In the genomic region with DNA sequence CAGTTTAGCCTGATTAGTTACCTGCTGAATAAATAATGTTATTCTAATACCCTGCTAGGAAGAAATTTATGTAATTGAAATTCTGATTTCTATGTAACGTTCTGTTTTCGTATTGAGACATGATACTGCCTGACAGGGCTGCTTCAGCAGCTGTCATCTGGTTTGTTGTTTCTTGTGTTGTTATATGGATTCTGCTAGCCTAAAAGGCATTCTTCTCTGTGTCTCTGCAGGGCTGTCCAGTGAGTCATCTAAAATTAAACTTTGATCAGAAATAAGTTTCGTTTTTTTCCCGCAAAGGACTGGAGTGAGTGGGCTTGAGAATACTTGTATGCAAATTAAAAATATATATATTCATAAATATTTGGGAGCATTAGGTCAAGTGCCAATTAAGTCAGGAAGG, we compare ENCODE assay signal across 11 cellular contexts.
DNase-seq lines count a peak whose midpoint lies in the region; ATAC-seq and TF ChIP-seq lines count a peak whose summit lies in the region.
"Had no signal": no experiment of that assay in that cellular context is flagged by ENCODE, and none has a peak within 500 bp of the region (broad histone marks: within the 10 kb centered on the region; RNA-seq: fewer than 3 reads in every experiment).

No MANE protein-coding gene starts in this region.

- TF ChIP-seq CTCF in fibroblast of lung (conservative IDR thresholded peaks at IDR 0.05 in 1 of 2, IDR thresholded peaks at IDR 0.05 in 1 of 2; ENCODE audit: low read depth in 1 of 2, low read length in 2 of 2): no peak
- no peak for TF ChIP-seq CTCF in gastrocnemius medialis (IDR thresholded peaks at IDR 0.05 in 4 of 5, conservative IDR thresholded peaks at IDR 0.05 in 1 of 5)

- intact Hi-C loops in gastrocnemius medialis (cut with DNase I; ENCODE audit: low total_unique reads): loop anchor here (5.0 kb wide), 2 partner anchors 92 to 103 kb away; a partner anchor contains a TSS

- H3K4me1 Mint-ChIP-seq in activated T-cell treated with anti-CD3 and anti-CD28 coated beads, Interleukin-2, amount 50 U/mL, for 24 hours (ENCODE audit: low read depth): peaks cover 88% of the 10 kb centered on the region

- TF ChIP-seq POLR2A in gastrocnemius medialis (IDR thresholded peaks at IDR 0.05): no peak

- H3K36me3 ChIP-seq in SJSA1 (no peaks in the 10 kb centered on the region), fibroblast of lung (ENCODE audit: control insufficient read depth, insufficient read depth, low read length) (no peaks in the 10 kb centered on the region), gastrocnemius medialis (no peaks in the 10 kb centered on the region)
- H3K36me3 ChIP-seq: tibial nerve had no signal

- peaks cover 90% of the 10 kb centered on the region for H3K79me2 ChIP-seq in fibroblast of lung (ENCODE audit: control insufficient read depth, insufficient read depth, low read length)

- H3K27ac ChIP-seq in SJSA1 (peak overlapping the region; percentile 39), fibroblast of lung (ENCODE audit: insufficient read depth, low read length) (no peak overlapping the region), gastrocnemius medialis (peak overlapping the region; percentile 78 to 86 (median 80))

- peak overlapping the region; percentile 17 for H3K4me2 ChIP-seq in fibroblast of lung (ENCODE audit: extremely low read depth, insufficient read depth, low read length)

- H4K20me1 ChIP-seq in fibroblast of lung (ENCODE audit: control insufficient read depth, extremely low read depth, insufficient read depth, low read length): no peaks in the 10 kb centered on the region

- H3K4me1 ChIP-seq in SJSA1 (replicated peaks) (peaks cover 55% of the 10 kb centered on the region), fibroblast of lung (ENCODE audit: control insufficient read depth, extremely low read depth, insufficient read depth, low read length) (peaks cover 14% of the 10 kb centered on the region), gastrocnemius medialis (peaks cover 97 to 99% of the 10 kb centered on the region in 2 donors)

- no peaks in the 10 kb centered on the region for H3K9me3 Mint-ChIP-seq in activated T-cell treated with anti-CD3 and anti-CD28 coated beads, Interleukin-2, amount 50 U/mL, for 24 hours

- H3K27ac Mint-ChIP-seq in activated T-cell treated with anti-CD3 and anti-CD28 coated beads, Interleukin-2, amount 50 U/mL, for 24 hours: peak overlapping the region; percentile 20

- no peak overlapping the region for H3K4me3 Mint-ChIP-seq in activated T-cell treated with anti-CD3 and anti-CD28 coated beads, Interleukin-2, amount 50 U/mL, for 24 hours

- in situ Hi-C loops in gastrocnemius medialis (cut with MboI; ENCODE audit: low sequenced_read_pairs in 4 of 4): no loop called here

- H3K9me3 ChIP-seq in SJSA1 (replicated peaks) (no peaks in the 10 kb centered on the region), fibroblast of lung (ENCODE audit: control insufficient read depth, insufficient read depth, low read depth, low read length) (no peaks in the 10 kb centered on the region), gastrocnemius medialis (no peaks in the 10 kb centered on the region)
- H3K9me3 ChIP-seq: tibial nerve had no signal

- H3K9ac ChIP-seq in fibroblast of lung (ENCODE audit: insufficient read depth, low read length): no peak overlapping the region

- H3K27me3 Mint-ChIP-seq in activated T-cell treated with anti-CD3 and anti-CD28 coated beads, Interleukin-2, amount 50 U/mL, for 24 hours: no peaks in the 10 kb centered on the region

- no peak for DNase-seq in activated T-cell treated with anti-CD3 and anti-CD28 coated beads, Interleukin-2, amount 50 U/mL, for 24 hours
- DNase-seq in activated T-cell treated with anti-CD3 and anti-CD28 coated beads for 4 hours (no peak), SJSA1 (ENCODE audit: low read depth in 1 of 2, low spot score in 2 of 2) (peak in 1 of 2 experiments; percentile 63), fibroblast of lung (ENCODE audit: low read depth in 2 of 2) (peak; percentile 38 to 63), gastrocnemius medialis (no peak), GOT3 (lab: John Stamatoyannopoulos, UW) (no peak)
- no peak for DNase-seq in NK-92 treated with Interleukin-12 subunit alpha and Interleukin-12 subunit beta, amount 100 ng/mL, for 24 hours (lab: John Stamatoyannopoulos, UW)
- DNase-seq in activated effector memory CD4-positive, alpha-beta T cell treated with anti-CD3 and anti-CD28 coated beads, Interleukin-2, amount 50 U/mL, for 16 hours: no peak
- DNase-seq: 8988T had no signal

- H3K27me3 ChIP-seq in SJSA1 (replicated peaks): no peaks in the 10 kb centered on the region
- H3K27me3 ChIP-seq in fibroblast of lung (ENCODE audit: control insufficient read depth, insufficient read depth, low read length): no peaks in the 10 kb centered on the region
- no peaks in the 10 kb centered on the region for H3K27me3 ChIP-seq in gastrocnemius medialis
- H3K27me3 ChIP-seq: tibial nerve had no signal

- peaks cover 26% of the 10 kb centered on the region for H3K36me3 Mint-ChIP-seq in activated T-cell treated with anti-CD3 and anti-CD28 coated beads, Interleukin-2, amount 50 U/mL, for 24 hours (ENCODE audit: low read depth)

- peak in 1 of 2 donors; percentile 17 for ATAC-seq in gastrocnemius medialis
- ATAC-seq: GM12878 had no signal

- H3K4me3 ChIP-seq in SJSA1: no peak overlapping the region
- no peak overlapping the region for H3K4me3 ChIP-seq in fibroblast of lung (replicated peaks in 1 of 4; ENCODE audit: control extremely low read depth in 1 of 4, insufficient read depth in 1 of 4, low read depth in 3 of 4, low read length in 4 of 4)
- H3K4me3 ChIP-seq in gastrocnemius medialis: peak overlapping the region in 1 of 4 donors; percentile 11
- H3K4me3 ChIP-seq: GM12878, tibial nerve had no signal

- no peak overlapping the region for H2AFZ ChIP-seq in fibroblast of lung (ENCODE audit: low read length)

Comparison
In these comparisons a context has a peak if more than half of its experiments do, and no peak if none do; other contexts are left out.
1. DNase-seq: peak in fibroblast of lung (2 of 2); none in activated T-cell treated with anti-CD3 and anti-CD28 coated beads, Interleukin-2, amount 50 U/mL, for 24 hours (single experiment), activated T-cell treated with anti-CD3 and anti-CD28 coated beads for 4 hours (single experiment), gastrocnemius medialis (0 of 2), NK-92 treated with Interleukin-12 subunit alpha and Interleukin-12 subunit beta, amount 100 ng/mL, for 24 hours (single experiment), activated effector memory CD4-positive, alpha-beta T cell treated with anti-CD3 and anti-CD28 coated beads, Interleukin-2, amount 50 U/mL, for 16 hours (single experiment) and GOT3 (single experiment).